ENCODE assay signal across 1 cellular context in genomic region chr1:197469620-197470210, GRCh38.
TF ChIP-seq lines count a peak whose summit lies in the region.

No MANE protein-coding gene starts in this region.

TF ChIP-seq in HepG2, 621 proteins besides CTCF, POLR2A, EP300 and RAD21 (continued from another document):
- TF ChIP-seq ZNF318 (CRISPR knock-in tag; IDR thresholded peaks at IDR 0.05) (no peak), ZNF883 (CRISPR knock-in tag; IDR thresholded peaks at IDR 0.05; ENCODE audit: not compliant biosample characterization) (no peak), ZNF331 (CRISPR knock-in tag; IDR thresholded peaks at IDR 0.05) (no peak)
